9 cellular contexts compared by ENCODE assay signal in genomic region chr12:89949457-89950195, GRCh38.
DNase-seq lines count a peak whose midpoint lies in the region; ATAC-seq, FAIRE-seq and TF ChIP-seq lines count a peak whose summit lies in the region.
"Had no signal": no experiment of that assay in that cellular context is flagged by ENCODE, and none has a peak within 500 bp of the region (broad histone marks: within the 10 kb centered on the region; RNA-seq: fewer than 3 reads in every experiment).

No MANE protein-coding gene starts in this region.

- H3K36me3 ChIP-seq in OCI-LY3 (replicated peaks; ENCODE audit: low read depth, low read length) (no peaks in the 10 kb centered on the region), K562 (ENCODE audit: control insufficient read depth, insufficient read depth, low read length) (no peaks in the 10 kb centered on the region), vagina (no peaks in the 10 kb centered on the region)

- ATAC-seq in GM18508 (IDR thresholded peaks at IDR 0.05; ENCODE audit: insufficient read depth, unreplicated experiment) (peak; percentile 90), HG02885 (IDR thresholded peaks at IDR 0.05; ENCODE audit: poor library complexity, unreplicated experiment) (peak; percentile 89), K562 (no peak)

- FAIRE-seq in K562 (lab: Jason Lieb, UNC) = no peak

- TF ChIP-seq POLR2A in K562 (conservative IDR thresholded peaks at IDR 0.05) (no peak), vagina (IDR thresholded peaks at IDR 0.05) (no peak)

- H3K9ac ChIP-seq in OCI-LY3 (ENCODE audit: low read length) (peak overlapping the region; percentile 18; the same call in 1 of the 2 replicates), K562 (ENCODE audit: insufficient read depth in 1 of 2, low read depth in 2 of 2, low read length in 2 of 2) (no peak overlapping the region)
- H3K9ac ChIP-seq: parathyroid adenoma had no signal

- WGBS in K562 (ENCODE audit: insufficient coverage, low coverage, missing lambda C conversion rate) = 1% methylated on average over 4 of the region's 4 CpGs

- H3K4me1 ChIP-seq in OCI-LY3 (ENCODE audit: low read length) (peaks cover 28% of the 10 kb centered on the region), K562 (replicated peaks in 1 of 2; ENCODE audit: control insufficient read depth in 2 of 2, insufficient read depth in 2 of 2, low read length in 2 of 2) (no peaks in the 10 kb centered on the region), vagina (peaks cover 40% of the 10 kb centered on the region)
- H3K4me1 ChIP-seq: parathyroid adenoma had no signal

- no peak for TF ChIP-seq RAD21 in K562 (CRISPR knock-in tag; conservative IDR thresholded peaks at IDR 0.05 in 1 of 2, IDR thresholded peaks at IDR 0.05 in 1 of 2)

- in situ Hi-C loops in K562 (cut with MboI) = no loop called here

- intact Hi-C loops in K562 (cut with micrococcal nuclease) = no loop called here
- intact Hi-C loops in vagina (cut with DNase I) = no loop called here

- H3K27me3 ChIP-seq in OCI-LY3 (ENCODE audit: low read depth, low read length) (no peaks in the 10 kb centered on the region), K562 (ENCODE audit: control insufficient read depth in 2 of 2, insufficient read depth in 2 of 2, low read length in 2 of 2) (no peaks in the 10 kb centered on the region), vagina (no peaks in the 10 kb centered on the region)

- TF ChIP-seq EP300 in K562 (IDR thresholded peaks at IDR 0.05; ENCODE audit: low read length) = no peak

- H3K9me3 ChIP-seq in OCI-LY3 (ENCODE audit: insufficient read depth, low read length) (no peaks in the 10 kb centered on the region), K562 (replicated peaks; ENCODE audit: control insufficient read depth, insufficient read depth, low read depth, low read length) (no peaks in the 10 kb centered on the region), vagina (no peaks in the 10 kb centered on the region)

- H4K20me1 ChIP-seq in OCI-LY3 (ENCODE audit: insufficient read depth, low read length) (no peaks in the 10 kb centered on the region), K562 (replicated peaks; ENCODE audit: control insufficient read depth, insufficient read depth, low read length) (no peaks in the 10 kb centered on the region)

- DNase-seq in K562 (ENCODE audit: extremely low read depth in 1 of 4, low spot score in 3 of 4) (peak in 2 of 4 experiments; percentile 6 to 8), medulla oblongata (ENCODE audit: extremely low spot score) (peak; percentile 38), vagina (ENCODE audit: extremely low spot score in 2 of 2) (no peak), pons (ENCODE audit: low spot score) (no peak)

- TF ChIP-seq CTCF in 22Rv1 (IDR thresholded peaks at IDR 0.05) (no peak), OCI-LY3 (IDR thresholded peaks at IDR 0.05; ENCODE audit: low read depth, low read length) (peak; percentile 46), K562 (IDR thresholded peaks at IDR 0.05 in 2 of 3, conservative IDR thresholded peaks at IDR 0.05 in 1 of 3; ENCODE audit: insufficient read depth in 2 of 3, low read depth in 1 of 3, low read length in 3 of 3) (peak in 1 of 3 experiments; percentile 10; a peak in 1 of 6 replicates), vagina (IDR thresholded peaks at IDR 0.05) (peak in 1 of 3 experiments; percentile 29)

- H3K4me3 ChIP-seq in OCI-LY3 (ENCODE audit: low read length) (peak overlapping the region; percentile 44), K562 (no peak overlapping the region), vagina (no peak overlapping the region)

- H3K27ac ChIP-seq in 22Rv1 (peak overlapping the region; percentile 69), OCI-LY3 (ENCODE audit: low read length) (no peak overlapping the region), K562 (ENCODE audit: extremely low read depth, low read depth, low read length) (no peak overlapping the region), vagina (peak overlapping the region; percentile 66)
- H3K27ac ChIP-seq: parathyroid adenoma had no signal

- POLR2A ChIA-PET in K562 (lab: Yijun Ruan, JAX) = no interaction called here

- no TSS peak for BruUV-seq in K562 (replicated peaks; lab: Mats Ljungman, UMichigan)

- CTCF ChIA-PET in K562 (lab: Yijun Ruan, JAX; ENCODE audit: low intra/inter-chr PET ratio) = no interaction called here

- peak overlapping the region; percentile 67 for H3K4me2 ChIP-seq in OCI-LY3 (ENCODE audit: low read length)
- no peak overlapping the region for H3K4me2 ChIP-seq in K562 (ENCODE audit: insufficient read depth, low read length)

- H3K79me2 ChIP-seq in OCI-LY3 (ENCODE audit: low read length) = no peaks in the 10 kb centered on the region
- H3K79me2 ChIP-seq in K562 (ENCODE audit: control insufficient read depth, insufficient read depth, low read length) = no peaks in the 10 kb centered on the region
- H3K79me2 ChIP-seq: parathyroid adenoma had no signal

- H2AFZ ChIP-seq in OCI-LY3 (ENCODE audit: low read depth, low read length) = peak overlapping the region; percentile 35
- no peak overlapping the region for H2AFZ ChIP-seq in K562 (ENCODE audit: low read depth, low read length)

- no peaks in the 10 kb centered on the region for H3K9me1 ChIP-seq in K562 (ENCODE audit: control insufficient read depth, insufficient read depth, low read length)

TF ChIP-seq in K562, 482 proteins besides CTCF, POLR2A, EP300 and RAD21:
- TF ChIP-seq YBX1 (IDR thresholded peaks at IDR 0.05) = no peak
- peak; percentile 13; the same call in 1 of the 2 replicates for TF ChIP-seq RFX1 (IDR thresholded peaks at IDR 0.05)
TF ChIP-seq in K562: peak in this region for 1.

Comparison
In these comparisons a context has a peak if more than half of its experiments do, and no peak if none do; other contexts are left out.
1. H3K27ac ChIP-seq: peak in 22Rv1 (single experiment) and vagina (single experiment); none in OCI-LY3 (single experiment) and K562 (single experiment).